In the genomic region with DNA sequence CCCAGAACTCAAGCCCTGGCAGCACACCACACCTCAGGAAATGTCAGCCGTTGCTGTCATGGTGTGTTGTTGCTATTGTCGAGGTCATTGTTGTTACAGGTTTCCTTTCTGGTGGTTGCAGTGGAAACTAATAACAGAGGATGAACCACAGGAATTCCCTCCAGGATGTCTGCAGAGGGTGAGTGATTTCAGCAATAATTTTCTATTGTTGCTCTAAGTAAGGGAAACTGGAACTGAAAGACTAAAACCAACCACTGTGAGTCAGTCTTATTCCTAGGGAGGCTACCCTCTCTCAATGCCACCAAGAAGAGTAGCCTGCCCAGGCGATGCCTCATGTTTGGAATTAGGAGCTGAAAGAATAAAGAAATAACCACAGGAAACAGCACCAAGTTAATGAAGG, we compare ENCODE assay signal across 7 cellular contexts.
DNase-seq lines count a peak whose midpoint lies in the region; ATAC-seq and TF ChIP-seq lines count a peak whose summit lies in the region.
"Not testable (repeated sequence)": the region's sequence is repeated elsewhere in the genome, so short reads cannot be mapped to it uniquely, and the experiment has no call there.

No MANE protein-coding gene starts in this region.

- not testable (repeated sequence) for H3K4me1 Mint-ChIP-seq in activated CD4-positive, alpha-beta T cell treated with anti-CD3 and anti-CD28 coated beads for 36 hours; chondrocyte (ENCODE audit: low read depth)

- POLR2A ChIA-PET in activated CD4-positive, alpha-beta T cell treated with anti-CD3 and anti-CD28 coated beads for 36 hours (lab: Charles Lee), result interaction anchor here (0.6 kb wide), 1 partner anchor 52 kb away, joined by 3 read pairs; no protein-coding TSS in a partner anchor

- TF ChIP-seq CTCF in chondrocyte (IDR thresholded peaks at IDR 0.05); heart right ventricle (IDR thresholded peaks at IDR 0.05); osteoblast (IDR thresholded peaks at IDR 0.05; ENCODE audit: extremely low read depth, low read depth, low read length): not testable (repeated sequence)

- peak; percentile 55 for ATAC-seq in HG02642 (IDR thresholded peaks at IDR 0.05; ENCODE audit: poor library complexity, unreplicated experiment)
- peak; percentile 74 for ATAC-seq in activated CD4-positive, alpha-beta T cell treated with anti-CD3 and anti-CD28 coated beads for 36 hours
- ATAC-seq in heart right ventricle, result peak in 7 of 8 donors; percentile 11 to 90 (median 75)

- not testable (repeated sequence) for H3K9me3 Mint-ChIP-seq in activated CD4-positive, alpha-beta T cell treated with anti-CD3 and anti-CD28 coated beads for 36 hours (ENCODE audit: low read depth); chondrocyte (ENCODE audit: low read depth)

- not testable (repeated sequence) for H4K20me1 ChIP-seq in osteoblast (ENCODE audit: insufficient read depth, low read length)

- H3K27me3 Mint-ChIP-seq in activated CD4-positive, alpha-beta T cell treated with anti-CD3 and anti-CD28 coated beads for 36 hours; chondrocyte (ENCODE audit: low read depth): not testable (repeated sequence)

- H3K36me3 Mint-ChIP-seq in activated CD4-positive, alpha-beta T cell treated with anti-CD3 and anti-CD28 coated beads for 36 hours (ENCODE audit: low read depth); chondrocyte (ENCODE audit: low read depth): not testable (repeated sequence)

- H3K27me3 ChIP-seq in heart right ventricle; osteoblast (ENCODE audit: insufficient read depth, low read length): not testable (repeated sequence)

- not testable (repeated sequence) for H3K79me2 ChIP-seq in osteoblast (ENCODE audit: insufficient read depth, low read length)

- H3K4me3 Mint-ChIP-seq in activated CD4-positive, alpha-beta T cell treated with anti-CD3 and anti-CD28 coated beads for 36 hours; chondrocyte (ENCODE audit: unreplicated experiment): not testable (repeated sequence)

- not testable (repeated sequence) for H3K27ac Mint-ChIP-seq in activated CD4-positive, alpha-beta T cell treated with anti-CD3 and anti-CD28 coated beads for 36 hours
- peak overlapping the region; percentile 51 for H3K27ac Mint-ChIP-seq in chondrocyte (ENCODE audit: unreplicated experiment)

- not testable (repeated sequence) for H3K36me3 ChIP-seq in heart right ventricle; osteoblast (ENCODE audit: insufficient read depth, low read length)

- DNase-seq in ELR (ENCODE audit: low read depth) (peak; percentile 58), NCI-H226 (peak; percentile 64)
- not testable (repeated sequence) for DNase-seq in activated CD4-positive, alpha-beta T cell treated with anti-CD3 and anti-CD28 coated beads for 36 hours; chondrocyte (ENCODE audit: low spot score); heart right ventricle; osteoblast (ENCODE audit: insufficient read length, low spot score, missing footprints)

- H3K27ac ChIP-seq in heart right ventricle; osteoblast (ENCODE audit: low read depth, low read length): not testable (repeated sequence)

- CTCF ChIA-PET in activated CD4-positive, alpha-beta T cell treated with anti-CD3 and anti-CD28 coated beads for 36 hours (lab: Charles Lee), result not testable (repeated sequence)

- H2AFZ ChIP-seq in osteoblast (ENCODE audit: low read length), result not testable (repeated sequence)

- 58 to 68% methylated on average over 3 of the region's 3 CpGs for WGBS in heart right ventricle, 2 donors

- H3K4me3 ChIP-seq in heart right ventricle; osteoblast (ENCODE audit: insufficient read depth, low read length): not testable (repeated sequence)

- intact Hi-C loops in activated CD4-positive, alpha-beta T cell treated with anti-CD3 and anti-CD28 coated beads for 36 hours (cut with DNase I, micrococcal nuclease); heart right ventricle (cut with DNase I): not testable (repeated sequence)

- peak overlapping the region; percentile 43 for H3K4me2 ChIP-seq in osteoblast (ENCODE audit: insufficient read depth, low read length)

- not testable (repeated sequence) for H3K4me1 ChIP-seq in heart right ventricle; osteoblast (ENCODE audit: insufficient read depth, low read length)

- H3K9me3 ChIP-seq in heart right ventricle; osteoblast (ENCODE audit: low read depth, low read length): not testable (repeated sequence)
